ENCODE assay signal across 13 cellular contexts in genomic region chr7:107948645-107949442, GRCh38. TPM values are rescaled to one million over a fixed set of nuclear protein-coding genes. Genes with fewer than 3 reads are reported as not detected.
A peak's percentile ranks its signal among the peaks of the same experiment; 100 is the strongest.
DNase-seq lines count a peak whose midpoint lies in the region; ATAC-seq and TF ChIP-seq lines count a peak whose summit lies in the region.
"Had no signal": no experiment of that assay in that cellular context is flagged by ENCODE, and none has a peak within 500 bp of the region (broad histone marks: within the 10 kb centered on the region; RNA-seq: fewer than 3 reads in every experiment).

No MANE protein-coding gene starts in this region.

- peak; percentile 75 for ATAC-seq in Panc1
- ATAC-seq in gastrocnemius medialis, result no peak
- ATAC-seq in activated T-cell treated with anti-CD3 and anti-CD28 coated beads, Interleukin-2, amount 50 U/mL, for 4 hours, result no peak

- H3K9me3 ChIP-seq in Panc1 (ENCODE audit: control insufficient read depth, insufficient read depth, low read depth, low read length), result no peaks in the 10 kb centered on the region
- no peaks in the 10 kb centered on the region for H3K9me3 ChIP-seq in osteoblast (ENCODE audit: low read depth, low read length)
- H3K9me3 ChIP-seq in gastrocnemius medialis, result no peaks in the 10 kb centered on the region
- H3K9me3 ChIP-seq: thyroid gland had no signal

- POLR2A ChIA-PET in Panc1 (lab: Charles Lee), result no interaction called here

- H3K4me1 ChIP-seq in Panc1 (ENCODE audit: control insufficient read depth, insufficient read depth, low read length) (peaks cover 73% of the 10 kb centered on the region), osteoblast (ENCODE audit: insufficient read depth, low read length) (peaks cover 77% of the 10 kb centered on the region), gastrocnemius medialis (peaks cover 0 to 10% of the 10 kb centered on the region in 2 donors)

- DNase-seq in AG20443 (ENCODE audit: low spot score) (peak; percentile 84), Panc1 (ENCODE audit: low read depth, low spot score) (peak; percentile 88), epithelial cell of proximal tubule (ENCODE audit: low read depth) (peak; percentile 69), osteoblast (ENCODE audit: insufficient read length, low spot score, missing footprints) (peak; percentile 94), NOMO-1 (lab: John Stamatoyannopoulos, UW; ENCODE audit: unreplicated experiment in 2 of 2) (no peak), UCSD-AML1 (lab: John Stamatoyannopoulos, UW; ENCODE audit: unreplicated experiment) (no peak), gastrocnemius medialis (no peak)
- no peak for DNase-seq in activated T-cell treated with anti-CD3 and anti-CD28 coated beads, Interleukin-2, amount 50 U/mL, for 4 hours
- DNase-seq: activated gamma-delta T cell treated with Interleukin-2 at 50 U/mL for 16 hours, DMS53, NCI-H2107, thyroid gland had no signal

- BruUV-seq in Panc1 (replicated peaks; lab: Mats Ljungman, UMichigan), result no TSS peak

- in situ Hi-C loops in Panc1 (cut with HindIII; ENCODE audit: low pct_unique_long_range_greater_than_20kb, low sequenced_read_pairs) (no loop called here), gastrocnemius medialis (cut with MboI; ENCODE audit: low sequenced_read_pairs in 4 of 4) (no loop called here)

- H3K27me3 ChIP-seq in Panc1 (ENCODE audit: control insufficient read depth, insufficient read depth, low read length), result no peaks in the 10 kb centered on the region
- no peaks in the 10 kb centered on the region for H3K27me3 ChIP-seq in osteoblast (ENCODE audit: insufficient read depth, low read length)
- no peaks in the 10 kb centered on the region for H3K27me3 ChIP-seq in gastrocnemius medialis
- H3K27me3 ChIP-seq: thyroid gland had no signal

- H3K27ac ChIP-seq in Panc1 (ENCODE audit: low read length) (peak overlapping the region; percentile 94), osteoblast (ENCODE audit: low read depth, low read length) (peak overlapping the region; percentile 84), gastrocnemius medialis (no peak overlapping the region)

- CTCF ChIA-PET in Panc1 (lab: Charles Lee), result no interaction called here

- H3K4me3 Mint-ChIP-seq in activated T-cell treated with anti-CD3 and anti-CD28 coated beads, Interleukin-2, amount 50 U/mL, for 4 hours, result no peak overlapping the region

- TF ChIP-seq CTCF in Panc1 (IDR thresholded peaks at IDR 0.05) (no peak), epithelial cell of proximal tubule (conservative IDR thresholded peaks at IDR 0.05; ENCODE audit: low read depth, low read length) (no peak), osteoblast (IDR thresholded peaks at IDR 0.05; ENCODE audit: extremely low read depth, low read depth, low read length) (no peak), gastrocnemius medialis (IDR thresholded peaks at IDR 0.05 in 4 of 5, conservative IDR thresholded peaks at IDR 0.05 in 1 of 5) (no peak)

- H3K4me3 ChIP-seq in Panc1 (ENCODE audit: low read depth in 2 of 2, low read length in 2 of 2) (no peak overlapping the region), epithelial cell of proximal tubule (ENCODE audit: low read depth, low read length) (no peak overlapping the region), osteoblast (ENCODE audit: insufficient read depth, low read length) (peak overlapping the region; percentile 17), gastrocnemius medialis (no peak overlapping the region)
- H3K4me3 ChIP-seq: thyroid gland had no signal

- TF ChIP-seq POLR2A in gastrocnemius medialis (IDR thresholded peaks at IDR 0.05), result no peak

- intact Hi-C loops in Panc1 (cut with micrococcal nuclease; ENCODE audit: unreplicated experiment) (no loop called here), gastrocnemius medialis (cut with DNase I; ENCODE audit: low total_unique reads) (no loop called here)

- no peaks in the 10 kb centered on the region for H3K9me3 Mint-ChIP-seq in activated T-cell treated with anti-CD3 and anti-CD28 coated beads, Interleukin-2, amount 50 U/mL, for 4 hours

- peak overlapping the region; percentile 21 for H2AFZ ChIP-seq in osteoblast (ENCODE audit: low read length)

- peak overlapping the region; percentile 54 for H3K4me2 ChIP-seq in osteoblast (ENCODE audit: insufficient read depth, low read length)

- H3K36me3 ChIP-seq in Panc1 (ENCODE audit: control insufficient read depth, insufficient read depth, low read length), result peaks cover 8% of the 10 kb centered on the region
- peaks cover 83% of the 10 kb centered on the region for H3K36me3 ChIP-seq in osteoblast (ENCODE audit: insufficient read depth, low read length)
- H3K36me3 ChIP-seq in gastrocnemius medialis, result peaks cover 0 to 8% of the 10 kb centered on the region in 2 donors

- H4K20me1 ChIP-seq in osteoblast (ENCODE audit: insufficient read depth, low read length), result no peaks in the 10 kb centered on the region

- H3K27me3 Mint-ChIP-seq in activated T-cell treated with anti-CD3 and anti-CD28 coated beads, Interleukin-2, amount 50 U/mL, for 4 hours (ENCODE audit: low read depth), result no peaks in the 10 kb centered on the region

- no peaks in the 10 kb centered on the region for H3K36me3 Mint-ChIP-seq in activated T-cell treated with anti-CD3 and anti-CD28 coated beads, Interleukin-2, amount 50 U/mL, for 4 hours (ENCODE audit: insufficient read depth)

- H3K79me2 ChIP-seq in osteoblast (ENCODE audit: insufficient read depth, low read length), result peaks cover 15% of the 10 kb centered on the region

- no peaks in the 10 kb centered on the region for H3K4me1 Mint-ChIP-seq in activated T-cell treated with anti-CD3 and anti-CD28 coated beads, Interleukin-2, amount 50 U/mL, for 4 hours (ENCODE audit: low read depth)

RNA-seq across cellular contexts. Expression of gene LAMB1, which starts 54.1 kb away (rescaled TPM):
- 204 TPM for total RNA-seq in Panc1 (2021; ENCODE audit: unreplicated experiment)
- 141 TPM for polyA plus RNA-seq in Panc1 (2012; ENCODE audit: insufficient read length)
- 170 and 220 TPM in 2 replicates for total RNA-seq in epithelial cell of proximal tubule
- total RNA-seq in osteoblast, result 410 and 488 TPM in 2 replicates
- total RNA-seq in gastrocnemius medialis, result 10 to 100 TPM; 14.5 to 56.6 (median 29.8) TPM
- under 1 TPM; 0.26 to 0.46 (median 0.30) TPM for total RNA-seq in activated T-cell treated with anti-CD3 and anti-CD28 coated beads, Interleukin-2, amount 50 U/mL, for 4 hours
- total RNA-seq: T-helper 2 cell treated with Interferon-gamma antibody and Interleukin-4, amounts not matched to agents 100 ng/mL and 5 ng/mL, for 36 hours had no signal

RNA-seq across cellular contexts. Expression of gene DLD, which starts 57.9 kb away (rescaled TPM):
- 88.8 TPM for total RNA-seq in Panc1 (2021; ENCODE audit: unreplicated experiment)
- 61.6 TPM for polyA plus RNA-seq in Panc1 (2012; ENCODE audit: insufficient read length)
- 54.4 and 59.3 TPM in 2 replicates for total RNA-seq in epithelial cell of proximal tubule
- 53.6 and 55.4 TPM in 2 replicates for total RNA-seq in osteoblast
- total RNA-seq in gastrocnemius medialis, result 100 to 1,000 TPM; 110 to 157 (median 146) TPM
- 100 to 1,000 TPM; 100 to 105 (median 103) TPM for total RNA-seq in activated T-cell treated with anti-CD3 and anti-CD28 coated beads, Interleukin-2, amount 50 U/mL, for 4 hours

Comparison
In these comparisons a context has a peak if more than half of its experiments do, and no peak if none do; other contexts are left out.
1. DNase-seq: peak in AG20443 (single experiment), Panc1 (single experiment), epithelial cell of proximal tubule (single experiment) and osteoblast (single experiment); none in NOMO-1 (0 of 2), UCSD-AML1 (single experiment), gastrocnemius medialis (0 of 2) and activated T-cell treated with anti-CD3 and anti-CD28 coated beads, Interleukin-2, amount 50 U/mL, for 4 hours (single experiment).
2. H3K27ac ChIP-seq: peak in Panc1 (single experiment) and osteoblast (single experiment); none in gastrocnemius medialis (0 of 4).
3. RNA of gene LAMB1, which starts 54.1 kb away (total RNA-seq): 410 to 488 TPM in osteoblast, 170 to 220 TPM in epithelial cell of proximal tubule, 204 TPM in Panc1 (single experiment) and 14.5 to 56.6 TPM in gastrocnemius medialis; 0.26 to 0.46 TPM in activated T-cell treated with anti-CD3 and anti-CD28 coated beads, Interleukin-2, amount 50 U/mL, for 4 hours; every median in the first group is over 10 times any median in the second.